ENCODE assay signal across 29 cellular contexts in genomic region chr1:204062106-204062505, GRCh38.
"Had no signal": no experiment of that assay in that cellular context is flagged by ENCODE, and none has a peak within 500 bp of the region (broad histone marks: within the 10 kb centered on the region; RNA-seq: fewer than 3 reads in every experiment).

No MANE protein-coding gene starts in this region.

- H3K36me3 Mint-ChIP-seq: natural killer cell treated with Interleukin-12 subunit alpha and Interleukin-12 subunit beta and Interleukin-15 and Interleukin-18, amount 100 ng/mL, for 72 hours; stimulated activated naive B cell treated with anti-CD40 and anti-IgM and Interleukin-4, amounts not matched to agents 10 μg/mL and 1 μg/mL and 100 μg/mL, for 72 hours had no signal

- H2AFZ ChIP-seq: parathyroid adenoma had no signal

- H3K79me2 ChIP-seq: parathyroid adenoma had no signal

- H3K4me3 ChIP-seq: ovary, psoas muscle, right lobe of liver, sigmoid colon, stomach, thoracic aorta, thyroid gland, tibial nerve, upper lobe of left lung, vagina had no signal

- ATAC-seq: natural killer cell treated with Interleukin-12 subunit alpha and Interleukin-12 subunit beta and Interleukin-15 and Interleukin-18, amount 100 ng/mL, for 72 hours; psoas muscle; right cardiac atrium; right lobe of liver; stimulated activated effector memory CD8-positive, alpha-beta T cell treated with anti-CD3 and anti-CD28 coated beads, Interleukin-12 subunit alpha, Interleukin-12 subunit beta, amount 100 ng/mL, for 72 hours; stimulated activated naive B cell treated with anti-CD40 and anti-IgM and Interleukin-4, amounts not matched to agents 10 μg/mL and 1 μg/mL and 100 μg/mL, for 72 hours had no signal

- H3K27ac Mint-ChIP-seq: natural killer cell treated with Interleukin-12 subunit alpha and Interleukin-12 subunit beta and Interleukin-15 and Interleukin-18, amount 100 ng/mL, for 72 hours; nephron progenitor cell; progenitor cell of endocrine pancreas; stimulated activated effector memory CD8-positive, alpha-beta T cell treated with anti-CD3 and anti-CD28 coated beads, Interleukin-12 subunit alpha, Interleukin-12 subunit beta, amount 100 ng/mL, for 72 hours; stimulated activated naive B cell treated with anti-CD40 and anti-IgM and Interleukin-4, amounts not matched to agents 10 μg/mL and 1 μg/mL and 100 μg/mL, for 72 hours; stimulated activated naive CD8-positive, alpha-beta T cell treated with anti-CD3 and anti-CD28 coated beads, Interleukin-15, Interleukin-2, amounts not matched to agents 100 ng/mL and 50 ng/mL, for 24 hours had no signal

- FAIRE-seq: small intestine, urothelium cell line had no signal

- H3K4me1 ChIP-seq: parathyroid adenoma, right lobe of liver, thyroid gland had no signal

- H3K36me3 ChIP-seq: neutrophil, ovary, right lobe of liver, sigmoid colon, stomach, thoracic aorta, thyroid gland, tibial nerve, upper lobe of left lung, vagina had no signal

- H3K27me3 Mint-ChIP-seq: natural killer cell treated with Interleukin-12 subunit alpha and Interleukin-12 subunit beta and Interleukin-15 and Interleukin-18, amount 100 ng/mL, for 72 hours; stimulated activated naive CD8-positive, alpha-beta T cell treated with anti-CD3 and anti-CD28 coated beads, Interleukin-15, Interleukin-2, amounts not matched to agents 100 ng/mL and 50 ng/mL, for 24 hours had no signal

- DNase-seq: nephron progenitor cell; nucleus accumbens; ovary; psoas muscle; right cardiac atrium; right lobe of liver; sigmoid colon; small intestine; stimulated activated CD4-positive, alpha-beta T cell treated with anti-CD3 and anti-CD28 coated beads, Interleukin-15, amount 100 ng/mL, for 24 hours; stimulated activated CD4-positive, alpha-beta T cell treated with anti-CD3 and anti-CD28 coated beads, Interleukin-2, amount 100 ng/mL, for 24 hours; stimulated activated CD4-positive, alpha-beta T cell treated with anti-CD3 and anti-CD28 coated beads, Interleukin-2, amount 100 ng/mL, for 48 hours; stimulated activated CD4-positive, alpha-beta T cell treated with anti-CD3 and anti-CD28 coated beads, Interleukin-4, amount 100 ng/mL, for 24 hours; stimulated activated naive B cell treated with anti-CD40 and anti-IgM and Interleukin-4, amounts not matched to agents 10 μg/mL and 1 μg/mL and 100 μg/mL, for 72 hours; stimulated activated naive CD4-positive, alpha-beta T cell treated with Interleukin-2 at 50 U/mL for 16 hours; stomach; thyroid gland; trophoblast cell; upper lobe of left lung had no signal

- H3K9me3 ChIP-seq: neutrophil, ovary, psoas muscle, right lobe of liver, sigmoid colon, stomach, thoracic aorta, thyroid gland, tibial nerve, upper lobe of left lung, vagina had no signal

- H3K4me3 Mint-ChIP-seq: natural killer cell treated with Interleukin-12 subunit alpha and Interleukin-12 subunit beta and Interleukin-15 and Interleukin-18, amount 100 ng/mL, for 72 hours; nephron progenitor cell; neural crest cell; stimulated activated effector memory CD8-positive, alpha-beta T cell treated with anti-CD3 and anti-CD28 coated beads, Interleukin-12 subunit alpha, Interleukin-12 subunit beta, amount 100 ng/mL, for 72 hours; stimulated activated naive B cell treated with anti-CD40 and anti-IgM and Interleukin-4, amounts not matched to agents 10 μg/mL and 1 μg/mL and 100 μg/mL, for 72 hours; stimulated activated naive CD8-positive, alpha-beta T cell treated with anti-CD3 and anti-CD28 coated beads, Interleukin-15, Interleukin-2, amounts not matched to agents 100 ng/mL and 50 ng/mL, for 24 hours had no signal

- H3K27me3 ChIP-seq: ovary, right lobe of liver, sigmoid colon, stomach, thyroid gland, tibial nerve, upper lobe of left lung, vagina had no signal

- H3K27ac ChIP-seq: neutrophil, ovary, parathyroid adenoma, psoas muscle, right lobe of liver, sigmoid colon, stomach, thoracic aorta, thyroid gland, tibial nerve, upper lobe of left lung, vagina had no signal

- H3K9me3 Mint-ChIP-seq: natural killer cell treated with Interleukin-12 subunit alpha and Interleukin-12 subunit beta and Interleukin-15 and Interleukin-18, amount 100 ng/mL, for 72 hours; nephron progenitor cell; neural crest cell; stimulated activated effector memory CD8-positive, alpha-beta T cell treated with anti-CD3 and anti-CD28 coated beads, Interleukin-12 subunit alpha, Interleukin-12 subunit beta, amount 100 ng/mL, for 72 hours; stimulated activated naive B cell treated with anti-CD40 and anti-IgM and Interleukin-4, amounts not matched to agents 10 μg/mL and 1 μg/mL and 100 μg/mL, for 72 hours; stimulated activated naive CD8-positive, alpha-beta T cell treated with anti-CD3 and anti-CD28 coated beads, Interleukin-15, Interleukin-2, amounts not matched to agents 100 ng/mL and 50 ng/mL, for 24 hours had no signal
